In the genomic region with DNA sequence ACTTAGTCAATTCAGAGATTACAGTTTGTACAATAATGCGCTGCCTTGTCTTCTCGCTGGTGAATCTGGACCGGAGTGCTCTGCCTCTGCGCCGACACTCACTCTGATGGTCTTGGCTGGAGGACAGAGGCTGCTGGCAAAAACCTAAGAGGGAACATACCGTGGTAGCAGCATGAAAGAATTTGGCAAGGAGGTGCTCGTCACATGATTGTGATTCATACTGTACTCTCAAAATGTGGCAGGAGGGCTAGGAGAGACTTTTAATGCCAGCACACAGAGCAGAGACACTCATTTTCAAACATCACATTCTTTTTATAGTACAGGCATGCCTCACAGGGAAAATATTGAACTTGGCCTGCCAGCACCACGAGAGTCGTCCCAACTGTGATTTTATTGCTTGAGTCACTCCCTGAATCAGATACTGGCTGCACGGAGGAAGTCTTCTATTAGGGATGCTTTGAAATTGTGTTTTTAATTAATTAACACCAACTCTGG, we compare ENCODE assay signal across 8 cellular contexts.
DNase-seq lines count a peak whose midpoint lies in the region; ATAC-seq and TF ChIP-seq lines count a peak whose summit lies in the region.

No MANE protein-coding gene starts in this region.

- ATAC-seq in activated CD8-positive, alpha-beta memory T cell treated with anti-CD3 and anti-CD28 coated beads, Interleukin-2, amount 10 ng/mL, durations not matched to agents 7 days and 5 days, result no peak

- no peak for TF ChIP-seq CTCF in mesothelial cell of epicardium (IDR thresholded peaks at IDR 0.05; ENCODE audit: unreplicated experiment)

- peak overlapping the region; percentile 80 for H3K27ac Mint-ChIP-seq in mesothelial cell of epicardium
- H3K27ac Mint-ChIP-seq in activated CD8-positive, alpha-beta memory T cell treated with anti-CD3 and anti-CD28 coated beads, Interleukin-2, amount 10 ng/mL, durations not matched to agents 7 days and 5 days, result no peak overlapping the region

- no peaks in the 10 kb centered on the region for H3K27me3 Mint-ChIP-seq in mesothelial cell of epicardium (ENCODE audit: low read depth)
- peaks cover 29% of the 10 kb centered on the region for H3K27me3 Mint-ChIP-seq in activated CD8-positive, alpha-beta memory T cell treated with anti-CD3 and anti-CD28 coated beads, Interleukin-2, amount 10 ng/mL, durations not matched to agents 7 days and 5 days

- DNase-seq in 8988T, result peak; percentile 55
- DNase-seq in MG63, result peak; percentile 96
- peak; percentile 70 to 90 for DNase-seq in dermis microvascular lymphatic vessel endothelial cell (ENCODE audit: low read depth in 2 of 2)
- DNase-seq in mesothelial cell of epicardium (ENCODE audit: low spot score in 2 of 2, unreplicated experiment in 2 of 2), result no peak
- no peak for DNase-seq in stimulated activated CD4-positive, alpha-beta T cell treated with anti-CD3 and anti-CD28 coated beads, Interleukin-4, amount 100 ng/mL, for 1 hour
- DNase-seq in NCI-H2081 treated with DMSO at 0.1 percent for 48 hours (lab: John Stamatoyannopoulos, UW), result no peak
- DNase-seq in activated CD8-positive, alpha-beta memory T cell treated with anti-CD3 and anti-CD28 coated beads, Interleukin-2, amount 10 ng/mL, durations not matched to agents 7 days and 5 days, result no peak
- DNase-seq in DMS114 treated with DMSO at 0.1 percent for 48 hours (lab: John Stamatoyannopoulos, UW; ENCODE audit: unreplicated experiment), result no peak

- peaks cover 72% of the 10 kb centered on the region for H3K4me1 Mint-ChIP-seq in mesothelial cell of epicardium
- no peaks in the 10 kb centered on the region for H3K4me1 Mint-ChIP-seq in activated CD8-positive, alpha-beta memory T cell treated with anti-CD3 and anti-CD28 coated beads, Interleukin-2, amount 10 ng/mL, durations not matched to agents 7 days and 5 days

- no peaks in the 10 kb centered on the region for H3K27me3 ChIP-seq in MG63

- CTCF ChIA-PET in activated CD8-positive, alpha-beta memory T cell treated with anti-CD3 and anti-CD28 coated beads, Interleukin-2, amount 10 ng/mL, durations not matched to agents 7 days and 5 days (lab: Charles Lee), result no interaction called here

- peaks cover 3% of the 10 kb centered on the region for H3K36me3 Mint-ChIP-seq in mesothelial cell of epicardium
- H3K36me3 Mint-ChIP-seq in activated CD8-positive, alpha-beta memory T cell treated with anti-CD3 and anti-CD28 coated beads, Interleukin-2, amount 10 ng/mL, durations not matched to agents 7 days and 5 days, result no peaks in the 10 kb centered on the region

- H3K36me3 ChIP-seq in MG63, result no peaks in the 10 kb centered on the region

- H3K4me3 ChIP-seq in MG63, result no peak overlapping the region

- H3K9me3 Mint-ChIP-seq in mesothelial cell of epicardium, result no peaks in the 10 kb centered on the region
- no peaks in the 10 kb centered on the region for H3K9me3 Mint-ChIP-seq in activated CD8-positive, alpha-beta memory T cell treated with anti-CD3 and anti-CD28 coated beads, Interleukin-2, amount 10 ng/mL, durations not matched to agents 7 days and 5 days (ENCODE audit: low read depth)

- peak overlapping the region; percentile 4 for H3K4me3 Mint-ChIP-seq in mesothelial cell of epicardium
- no peak overlapping the region for H3K4me3 Mint-ChIP-seq in activated CD8-positive, alpha-beta memory T cell treated with anti-CD3 and anti-CD28 coated beads, Interleukin-2, amount 10 ng/mL, durations not matched to agents 7 days and 5 days

- H3K9me3 ChIP-seq in MG63, result no peaks in the 10 kb centered on the region

Comparison
In these comparisons a context has a peak if more than half of its experiments do, and no peak if none do; other contexts are left out.
1. DNase-seq: peak in 8988T (single experiment), MG63 (single experiment) and dermis microvascular lymphatic vessel endothelial cell (2 of 2); none in mesothelial cell of epicardium (0 of 2), stimulated activated CD4-positive, alpha-beta T cell treated with anti-CD3 and anti-CD28 coated beads, Interleukin-4, amount 100 ng/mL, for 1 hour (single experiment), NCI-H2081 treated with DMSO at 0.1 percent for 48 hours (single experiment), activated CD8-positive, alpha-beta memory T cell treated with anti-CD3 and anti-CD28 coated beads, Interleukin-2, amount 10 ng/mL, durations not matched to agents 7 days and 5 days (single experiment) and DMS114 treated with DMSO at 0.1 percent for 48 hours (single experiment).